1 cellular context compared by ENCODE assay signal in genomic region chr7:22443370-22444180, GRCh38.
A peak's percentile ranks its signal among the peaks of the same experiment; 100 is the strongest.
TF ChIP-seq lines count a peak whose summit lies in the region.

No MANE protein-coding gene starts in this region.

TF ChIP-seq in K562, 482 proteins besides CTCF, POLR2A, EP300 and RAD21 (continued from another document and continues in another):
- TF ChIP-seq ZNF449 (CRISPR knock-in tag; IDR thresholded peaks at IDR 0.05), result no peak
- TF ChIP-seq SOX6 (IDR thresholded peaks at IDR 0.05), result peak; percentile 67; the same call in 1 of the 2 replicates
- TF ChIP-seq, protein P1, sequence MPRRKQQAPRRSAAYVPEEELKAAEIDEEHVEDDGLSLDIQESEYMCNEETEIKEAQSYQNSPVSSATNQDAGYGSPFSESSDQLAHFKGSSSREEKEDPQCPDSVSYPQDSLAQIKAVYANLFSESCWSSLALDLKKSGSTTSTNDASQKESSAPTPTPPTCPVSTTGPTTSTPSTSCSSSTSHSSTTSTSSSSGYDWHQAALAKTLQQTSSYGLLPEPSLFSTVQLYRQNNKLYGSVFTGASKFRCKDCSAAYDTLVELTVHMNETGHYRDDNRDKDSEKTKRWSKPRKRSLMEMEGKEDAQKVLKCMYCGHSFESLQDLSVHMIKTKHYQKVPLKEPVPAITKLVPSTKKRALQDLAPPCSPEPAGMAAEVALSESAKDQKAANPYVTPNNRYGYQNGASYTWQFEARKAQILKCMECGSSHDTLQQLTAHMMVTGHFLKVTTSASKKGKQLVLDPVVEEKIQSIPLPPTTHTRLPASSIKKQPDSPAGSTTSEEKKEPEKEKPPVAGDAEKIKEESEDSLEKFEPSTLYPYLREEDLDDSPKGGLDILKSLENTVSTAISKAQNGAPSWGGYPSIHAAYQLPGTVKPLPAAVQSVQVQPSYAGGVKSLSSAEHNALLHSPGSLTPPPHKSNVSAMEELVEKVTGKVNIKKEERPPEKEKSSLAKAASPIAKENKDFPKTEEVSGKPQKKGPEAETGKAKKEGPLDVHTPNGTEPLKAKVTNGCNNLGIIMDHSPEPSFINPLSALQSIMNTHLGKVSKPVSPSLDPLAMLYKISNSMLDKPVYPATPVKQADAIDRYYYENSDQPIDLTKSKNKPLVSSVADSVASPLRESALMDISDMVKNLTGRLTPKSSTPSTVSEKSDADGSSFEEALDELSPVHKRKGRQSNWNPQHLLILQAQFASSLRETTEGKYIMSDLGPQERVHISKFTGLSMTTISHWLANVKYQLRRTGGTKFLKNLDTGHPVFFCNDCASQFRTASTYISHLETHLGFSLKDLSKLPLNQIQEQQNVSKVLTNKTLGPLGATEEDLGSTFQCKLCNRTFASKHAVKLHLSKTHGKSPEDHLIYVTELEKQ (CRISPR knock-in tag; IDR thresholded peaks at IDR 0.05), result no peak
- TF ChIP-seq CCNT2 (IDR thresholded peaks at IDR 0.05; ENCODE audit: borderline replicate concordance, extremely low read depth, insufficient read length, low read depth, low read length), result peak; percentile 49
- peak; percentile 90 for TF ChIP-seq MAX (CRISPR knock-in tag; IDR thresholded peaks at IDR 0.05)
- no peak for TF ChIP-seq ZBTB5 (IDR thresholded peaks at IDR 0.05)
- TF ChIP-seq NCOR1 (IDR thresholded peaks at IDR 0.05), result peak; percentile 35; the same call in 1 of the 2 replicates
- peak; percentile 56; the same call in 1 of the 2 replicates for TF ChIP-seq RNF2 (IDR thresholded peaks at IDR 0.05)
- TF ChIP-seq, protein P2, sequence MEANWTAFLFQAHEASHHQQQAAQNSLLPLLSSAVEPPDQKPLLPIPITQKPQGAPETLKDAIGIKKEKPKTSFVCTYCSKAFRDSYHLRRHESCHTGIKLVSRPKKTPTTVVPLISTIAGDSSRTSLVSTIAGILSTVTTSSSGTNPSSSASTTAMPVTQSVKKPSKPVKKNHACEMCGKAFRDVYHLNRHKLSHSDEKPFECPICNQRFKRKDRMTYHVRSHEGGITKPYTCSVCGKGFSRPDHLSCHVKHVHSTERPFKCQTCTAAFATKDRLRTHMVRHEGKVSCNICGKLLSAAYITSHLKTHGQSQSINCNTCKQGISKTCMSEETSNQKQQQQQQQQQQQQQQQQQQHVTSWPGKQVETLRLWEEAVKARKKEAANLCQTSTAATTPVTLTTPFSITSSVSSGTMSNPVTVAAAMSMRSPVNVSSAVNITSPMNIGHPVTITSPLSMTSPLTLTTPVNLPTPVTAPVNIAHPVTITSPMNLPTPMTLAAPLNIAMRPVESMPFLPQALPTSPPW (CRISPR knock-in tag; IDR thresholded peaks at IDR 0.05), result no peak
- 0 out of 2 replicates have a peak, but pooled peaks have one; percentile 38 for TF ChIP-seq ZNF431 (CRISPR knock-in tag; IDR thresholded peaks at IDR 0.05)
- TF ChIP-seq CTBP1 (IDR thresholded peaks at IDR 0.05; ENCODE audit: borderline replicate concordance), result peak; percentile 53; the same call in 1 of the 2 replicates
- peak in 1 of 2 experiments; percentile 59; a peak in 1 of 3 replicates for TF ChIP-seq CBX3 (IDR thresholded peaks at IDR 0.05; ENCODE audit: borderline replicate concordance in 1 of 2, low read length in 2 of 2)
- TF ChIP-seq PML (IDR thresholded peaks at IDR 0.05; ENCODE audit: low read length), result no peak
- TF ChIP-seq, protein P3, sequence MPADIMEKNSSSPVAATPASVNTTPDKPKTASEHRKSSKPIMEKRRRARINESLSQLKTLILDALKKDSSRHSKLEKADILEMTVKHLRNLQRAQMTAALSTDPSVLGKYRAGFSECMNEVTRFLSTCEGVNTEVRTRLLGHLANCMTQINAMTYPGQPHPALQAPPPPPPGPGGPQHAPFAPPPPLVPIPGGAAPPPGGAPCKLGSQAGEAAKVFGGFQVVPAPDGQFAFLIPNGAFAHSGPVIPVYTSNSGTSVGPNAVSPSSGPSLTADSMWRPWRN (IDR thresholded peaks at IDR 0.05; ENCODE audit: low read depth), result peak; percentile 87
- 0 out of 2 replicates have a peak, but pooled peaks have one; percentile 23 for TF ChIP-seq ZBTB40 (IDR thresholded peaks at IDR 0.05)
- no peak for TF ChIP-seq ZBTB40 (CRISPR knock-in tag; IDR thresholded peaks at IDR 0.05)
- TF ChIP-seq SMAD4 (CRISPR knock-in tag; conservative IDR thresholded peaks at IDR 0.05), result peak; percentile 43; the same call in 1 of the 2 replicates
- TF ChIP-seq, protein P4, sequence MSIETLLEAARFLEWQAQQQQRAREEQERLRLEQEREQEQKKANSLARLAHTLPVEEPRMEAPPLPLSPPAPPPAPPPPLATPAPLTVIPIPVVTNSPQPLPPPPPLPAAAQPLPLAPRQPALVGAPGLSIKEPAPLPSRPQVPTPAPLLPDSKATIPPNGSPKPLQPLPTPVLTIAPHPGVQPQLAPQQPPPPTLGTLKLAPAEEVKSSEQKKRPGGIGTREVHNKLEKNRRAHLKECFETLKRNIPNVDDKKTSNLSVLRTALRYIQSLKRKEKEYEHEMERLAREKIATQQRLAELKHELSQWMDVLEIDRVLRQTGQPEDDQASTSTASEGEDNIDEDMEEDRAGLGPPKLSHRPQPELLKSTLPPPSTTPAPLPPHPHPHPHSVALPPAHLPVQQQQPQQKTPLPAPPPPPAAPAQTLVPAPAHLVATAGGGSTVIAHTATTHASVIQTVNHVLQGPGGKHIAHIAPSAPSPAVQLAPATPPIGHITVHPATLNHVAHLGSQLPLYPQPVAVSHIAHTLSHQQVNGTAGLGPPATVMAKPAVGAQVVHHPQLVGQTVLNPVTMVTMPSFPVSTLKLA (conservative IDR thresholded peaks at IDR 0.05), result peak; percentile 70 to 75
- peak; percentile 53 for TF ChIP-seq ARID1B (IDR thresholded peaks at IDR 0.05)
- TF ChIP-seq FOXM1 (IDR thresholded peaks at IDR 0.05; ENCODE audit: low read depth), result no peak
- TF ChIP-seq FOXM1 (CRISPR knock-in tag; IDR thresholded peaks at IDR 0.05; ENCODE audit: low read depth), result no peak
- peak; percentile 51; the same call in 1 of the 2 replicates for TF ChIP-seq CREM (IDR thresholded peaks at IDR 0.05; ENCODE audit: low read depth)
- no peak for TF ChIP-seq ZNF174 (CRISPR knock-in tag; IDR thresholded peaks at IDR 0.05)
- TF ChIP-seq DPF2 (IDR thresholded peaks at IDR 0.05), result no peak
- peak; percentile 42; the same call in 1 of the 2 replicates for TF ChIP-seq EP400 (IDR thresholded peaks at IDR 0.05)
- TF ChIP-seq TEAD4 (IDR thresholded peaks at IDR 0.05; ENCODE audit: low read length), result peak; percentile 61; the same call in 1 of the 2 replicates
- no peak for TF ChIP-seq TEAD4 (CRISPR knock-in tag; IDR thresholded peaks at IDR 0.05; ENCODE audit: borderline replicate concordance)
- no peak for TF ChIP-seq PREB (CRISPR knock-in tag; IDR thresholded peaks at IDR 0.05)
